15 cellular contexts compared by ENCODE assay signal in genomic region chr4:168605411-168605810, GRCh38.
DNase-seq lines count a peak whose midpoint lies in the region; ATAC-seq, FAIRE-seq and TF ChIP-seq lines count a peak whose summit lies in the region.
"Had no signal": no experiment of that assay in that cellular context is flagged by ENCODE, and none has a peak within 500 bp of the region (broad histone marks: within the 10 kb centered on the region; RNA-seq: fewer than 3 reads in every experiment).

No MANE protein-coding gene starts in this region.

- no peak overlapping the region for H2BK5ac ChIP-seq in mesendoderm (ENCODE audit: low read length)

- H3K4me3 ChIP-seq in endothelial cell of umbilical vein (replicated peaks in 1 of 3; ENCODE audit: insufficient read depth in 1 of 3, low read depth in 1 of 3, low read length in 3 of 3): no peak overlapping the region
- no peak overlapping the region for H3K4me3 ChIP-seq in mesendoderm (ENCODE audit: low read length)

- no peaks in the 10 kb centered on the region for H3K9me3 Mint-ChIP-seq in activated CD4-positive, alpha-beta T cell treated with anti-CD3 and anti-CD28 coated beads, Interleukin-2, amount 10 ng/mL, durations not matched to agents 24 days and 14 days

- no peak overlapping the region for H2BK15ac ChIP-seq in mesendoderm (replicated peaks; ENCODE audit: low read depth)

- no peak for ATAC-seq in GM21529 (IDR thresholded peaks at IDR 0.05; ENCODE audit: unreplicated experiment)
- ATAC-seq: activated CD4-positive, CD25-positive, alpha-beta regulatory T cell treated with anti-CD3 and anti-CD28 coated beads, Interleukin-2, amount 50 U/mL, for 24 hours had no signal

- no peaks in the 10 kb centered on the region for H3K9me3 ChIP-seq in endothelial cell of umbilical vein (replicated peaks; ENCODE audit: control insufficient read depth, insufficient read depth, low read length)

- no peaks in the 10 kb centered on the region for H3K9me1 ChIP-seq in endothelial cell of umbilical vein (replicated peaks; ENCODE audit: control insufficient read depth, extremely low read depth, insufficient read depth, low read length)

- H3K23ac ChIP-seq in mesendoderm (ENCODE audit: low read length): no peak overlapping the region

- H3K27me3 ChIP-seq in endothelial cell of umbilical vein (ENCODE audit: control insufficient read depth in 2 of 2, insufficient read depth in 2 of 2, low read length in 2 of 2) (no peaks in the 10 kb centered on the region), mesendoderm (ENCODE audit: insufficient read depth, low read length, poor library complexity) (no peaks in the 10 kb centered on the region)

- H3K4me3 Mint-ChIP-seq in activated CD4-positive, alpha-beta T cell treated with anti-CD3 and anti-CD28 coated beads, Interleukin-2, amount 10 ng/mL, durations not matched to agents 24 days and 14 days: no peak overlapping the region

- WGBS in mesendoderm (ENCODE audit: extremely low coverage, insufficient coverage, low lambda C conversion rate): no CpG with 5 or more reads among the region's 3 CpGs

- peak overlapping the region; percentile 43 for H3K4ac ChIP-seq in mesendoderm (ENCODE audit: low read depth, low read length)

- no peaks in the 10 kb centered on the region for H3K79me1 ChIP-seq in mesendoderm (ENCODE audit: low read length)

- peak overlapping the region; percentile 11 for H3K56ac ChIP-seq in mesendoderm (ENCODE audit: low read length)

- no peak for TF ChIP-seq CTCF in endothelial cell of umbilical vein (IDR thresholded peaks at IDR 0.05; ENCODE audit: extremely low read depth in 1 of 2, insufficient read depth in 1 of 2, low read depth in 1 of 2, low read length in 2 of 2)

- no peak overlapping the region for H3K27ac Mint-ChIP-seq in activated CD4-positive, alpha-beta T cell treated with anti-CD3 and anti-CD28 coated beads, Interleukin-2, amount 10 ng/mL, durations not matched to agents 24 days and 14 days

- CTCF ChIA-PET in endothelial cell of umbilical vein (lab: Charles Lee): interaction anchor here (0.6 to 3.1 kb wide), 10 partner anchors 9 to 243 kb away, joined by 3 to 31 read pairs (median 6); no protein-coding TSS in a partner anchor

- H2AK5ac ChIP-seq in mesendoderm (ENCODE audit: low read length): no peak overlapping the region

- H3K27ac ChIP-seq in endothelial cell of umbilical vein (ENCODE audit: insufficient read depth, low read depth, low read length): peak overlapping the region; percentile 64
- no peak overlapping the region for H3K27ac ChIP-seq in mesendoderm (ENCODE audit: low read depth, low read length)

- H3K4me1 ChIP-seq in endothelial cell of umbilical vein (ENCODE audit: control insufficient read depth, extremely low read depth, insufficient read depth, low read length) (peaks cover 25% of the 10 kb centered on the region), mesendoderm (ENCODE audit: control insufficient read depth, low read depth, low read length) (no peaks in the 10 kb centered on the region)

- H3K36me3 Mint-ChIP-seq in activated CD4-positive, alpha-beta T cell treated with anti-CD3 and anti-CD28 coated beads, Interleukin-2, amount 10 ng/mL, durations not matched to agents 24 days and 14 days (ENCODE audit: low read depth): no peaks in the 10 kb centered on the region

- POLR2A ChIA-PET in endothelial cell of umbilical vein (lab: Charles Lee): interaction anchor here (1.6 kb wide), 1 partner anchor 26 kb away, joined by 4 read pairs; no protein-coding TSS in a partner anchor

- H2AFZ ChIP-seq in endothelial cell of umbilical vein (ENCODE audit: low read depth, low read length): no peak overlapping the region

- no peaks in the 10 kb centered on the region for H4K20me1 ChIP-seq in endothelial cell of umbilical vein (replicated peaks; ENCODE audit: control insufficient read depth, extremely low read depth, insufficient read depth, low read length)

- no peak overlapping the region for H4K8ac ChIP-seq in mesendoderm (ENCODE audit: low read depth, low read length)

- peaks cover 8% of the 10 kb centered on the region for H3K27me3 Mint-ChIP-seq in activated CD4-positive, alpha-beta T cell treated with anti-CD3 and anti-CD28 coated beads, Interleukin-2, amount 10 ng/mL, durations not matched to agents 24 days and 14 days

- no peaks in the 10 kb centered on the region for H3K36me3 ChIP-seq in endothelial cell of umbilical vein (ENCODE audit: control insufficient read depth in 2 of 2, extremely low read depth in 1 of 2, insufficient read depth in 2 of 2, low read length in 2 of 2)
- H3K36me3 ChIP-seq in mesendoderm (ENCODE audit: control insufficient read depth, insufficient read depth, low read length): no peaks in the 10 kb centered on the region

- peak; percentile 68 for DNase-seq in A172 (ENCODE audit: low spot score)
- DNase-seq in M059J (ENCODE audit: low read depth): peak; percentile 81
- peak; percentile 79 for DNase-seq in endothelial cell of umbilical vein (ENCODE audit: low read depth, low spot score)
- peak; percentile 37 for DNase-seq in mesendoderm
- no peak for DNase-seq in activated CD4-positive, alpha-beta T cell treated with anti-CD3 and anti-CD28 coated beads, Interleukin-2, amount 10 ng/mL, durations not matched to agents 24 days and 14 days
- no peak for DNase-seq in SHP77 treated with DMSO at 0.1 percent for 48 hours (lab: John Stamatoyannopoulos, UW)
- DNase-seq in cerebellum (ENCODE audit: low spot score): no peak
- DNase-seq: 8988T, cortex of kidney, DMS79 treated with DMSO at 0.1 percent for 48 hours, NCI-H2081, occipital lobe had no signal

- peak overlapping the region; percentile 11 for H3K9ac ChIP-seq in endothelial cell of umbilical vein (replicated peaks; ENCODE audit: extremely low read depth, insufficient read depth, low read length)
- no peak overlapping the region for H3K9ac ChIP-seq in mesendoderm (ENCODE audit: low read length)

- H3K4me1 Mint-ChIP-seq in activated CD4-positive, alpha-beta T cell treated with anti-CD3 and anti-CD28 coated beads, Interleukin-2, amount 10 ng/mL, durations not matched to agents 24 days and 14 days: no peaks in the 10 kb centered on the region

- peak; percentile 86 for FAIRE-seq in endothelial cell of umbilical vein (lab: Jason Lieb, UNC)
- FAIRE-seq: GM18507 had no signal

- peak overlapping the region; percentile 11 for H3K18ac ChIP-seq in mesendoderm (ENCODE audit: low read length)

- H3K4me2 ChIP-seq in endothelial cell of umbilical vein (ENCODE audit: insufficient read depth, low read length) (no peak overlapping the region), mesendoderm (ENCODE audit: low read length) (no peak overlapping the region)

- intact Hi-C loops in endothelial cell of umbilical vein (cut with micrococcal nuclease): loop anchor here (1.0 kb wide), 1 partner anchor 26 kb away; no protein-coding TSS in a partner anchor
- intact Hi-C loops in activated CD4-positive, alpha-beta T cell treated with anti-CD3 and anti-CD28 coated beads, Interleukin-2, amount 10 ng/mL, durations not matched to agents 24 days and 14 days (cut with micrococcal nuclease): no loop called here

- H3K79me2 ChIP-seq in endothelial cell of umbilical vein (ENCODE audit: control insufficient read depth, insufficient read depth, low read length) (no peaks in the 10 kb centered on the region), mesendoderm (ENCODE audit: control insufficient read depth, insufficient read depth, low read length) (no peaks in the 10 kb centered on the region)

- no peak for TF ChIP-seq POLR2A in endothelial cell of umbilical vein (IDR thresholded peaks at IDR 0.05; ENCODE audit: low read depth, low read length)

- H4K5ac ChIP-seq in mesendoderm (ENCODE audit: low read length): no peak overlapping the region

- H2BK120ac ChIP-seq in mesendoderm (ENCODE audit: low read depth, low read length): no peak overlapping the region

- dilution Hi-C loops in endothelial cell of umbilical vein (cut with MboI; ENCODE audit: extremely low pct_ligation_motif_present, low sequenced_read_pairs): no loop called here

- BruUV-seq in endothelial cell of umbilical vein (replicated peaks; lab: Mats Ljungman, UMichigan): no TSS peak

TF ChIP-seq in endothelial cell of umbilical vein, 7 proteins besides CTCF, POLR2A, EP300 and RAD21:
- TF ChIP-seq GATA2 (IDR thresholded peaks at IDR 0.05; ENCODE audit: insufficient read depth, insufficient read length, low read depth, low read length) (no peak), JUN (IDR thresholded peaks at IDR 0.05; ENCODE audit: borderline replicate concordance, insufficient read depth, insufficient read length, low read depth) (peak; percentile 3), FOS (IDR thresholded peaks at IDR 0.05; ENCODE audit: borderline replicate concordance, insufficient read depth, low read length) (peak; percentile 79), MYC (IDR thresholded peaks at IDR 0.05; ENCODE audit: low read depth, low read length) (no peak), EZH2 (IDR thresholded peaks at IDR 0.05; ENCODE audit: borderline replicate concordance, low read depth, low read length, severe bottlenecking) (no peak), POLR2AphosphoS5 (IDR thresholded peaks at IDR 0.05; ENCODE audit: insufficient read depth, low read depth, low read length) (peak; percentile 20)
- TF ChIP-seq, protein P1, sequence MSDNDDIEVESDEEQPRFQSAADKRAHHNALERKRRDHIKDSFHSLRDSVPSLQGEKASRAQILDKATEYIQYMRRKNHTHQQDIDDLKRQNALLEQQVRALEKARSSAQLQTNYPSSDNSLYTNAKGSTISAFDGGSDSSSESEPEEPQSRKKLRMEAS (IDR thresholded peaks at IDR 0.05; ENCODE audit: insufficient read depth, insufficient read length): no peak

Comparison
In these comparisons a context has a peak if more than half of its experiments do, and no peak if none do; other contexts are left out.
1. DNase-seq: peak in A172 (single experiment), M059J (single experiment), endothelial cell of umbilical vein (single experiment) and mesendoderm (single experiment); none in activated CD4-positive, alpha-beta T cell treated with anti-CD3 and anti-CD28 coated beads, Interleukin-2, amount 10 ng/mL, durations not matched to agents 24 days and 14 days (single experiment), SHP77 treated with DMSO at 0.1 percent for 48 hours (single experiment) and cerebellum (single experiment).